ENCODE assay signal across 7 cellular contexts in the genomic region with DNA sequence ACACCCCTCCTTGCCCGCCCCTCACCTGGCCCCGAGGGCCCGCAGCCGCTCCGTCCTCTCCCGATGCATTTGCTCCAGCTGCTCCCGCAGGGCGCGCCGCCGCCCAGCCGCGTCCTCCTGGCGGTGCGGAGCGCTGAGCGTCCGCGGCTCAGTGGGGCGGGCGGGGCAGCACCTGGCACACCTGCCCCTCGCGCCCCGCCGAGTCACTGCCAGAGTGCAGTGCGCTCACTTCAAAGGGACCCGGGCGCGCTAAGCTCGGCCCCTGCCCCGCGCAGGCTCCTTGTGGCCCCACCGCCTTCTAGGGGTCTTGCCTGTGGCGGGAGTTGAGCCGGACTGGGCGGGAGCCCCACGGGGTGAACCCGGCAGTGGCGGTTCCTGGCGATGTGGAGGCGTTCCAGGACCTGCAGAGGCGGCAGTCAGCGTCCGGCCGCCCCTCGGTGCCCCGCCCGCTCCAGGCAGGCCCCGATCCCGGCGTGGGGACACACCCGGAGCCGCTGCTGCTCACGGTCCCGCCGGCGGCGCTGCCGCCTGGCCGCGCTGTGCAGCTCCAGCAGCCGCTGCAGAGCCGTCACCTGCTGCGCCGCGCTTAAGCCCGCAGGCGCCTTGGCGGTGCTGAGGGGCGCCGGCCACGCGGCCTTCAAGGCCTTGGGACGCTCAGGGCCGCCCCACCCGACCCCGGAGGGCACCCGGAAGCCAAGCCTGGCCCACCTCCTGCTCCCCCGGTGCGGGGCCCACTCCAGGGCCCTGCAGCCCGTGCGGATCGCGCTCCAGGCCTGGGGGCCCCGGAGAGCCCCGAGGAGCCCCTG. TPM values are rescaled to one million over a fixed set of nuclear protein-coding genes. Genes with fewer than 3 reads are reported as not detected.
DNase-seq lines count a peak whose midpoint lies in the region; ATAC-seq, FAIRE-seq and TF ChIP-seq lines count a peak whose summit lies in the region.

No MANE protein-coding gene starts in this region.

- no CpG with 5 or more reads among the region's 86 CpGs for WGBS in trophoblast cell (ENCODE audit: extremely low coverage, insufficient coverage, insufficient read length)

- H3K27ac ChIP-seq in cardiac muscle cell (no peak overlapping the region), trophoblast cell (ENCODE audit: low read depth, low read length) (no peak overlapping the region)

- no peaks in the 10 kb centered on the region for H3K9me3 ChIP-seq in cardiac muscle cell (ENCODE audit: low read depth)
- H3K9me3 ChIP-seq in trophoblast cell (ENCODE audit: insufficient read depth, low read depth, low read length) = no peaks in the 10 kb centered on the region

- no peaks in the 10 kb centered on the region for H3K79me2 ChIP-seq in trophoblast cell (ENCODE audit: control insufficient read depth, insufficient read depth, low read length, poor library complexity)

- H2BK120ac ChIP-seq in trophoblast cell (ENCODE audit: insufficient read depth, low read length, poor library complexity) = peak overlapping the region; percentile 49

- no peak for FAIRE-seq in HTR-8/SVneo (lab: Jason Lieb, UNC)

- H3K27me3 ChIP-seq in cardiac muscle cell (peaks cover 39% of the 10 kb centered on the region), trophoblast cell (ENCODE audit: insufficient read depth, low read length) (peaks cover 27% of the 10 kb centered on the region)

- no peaks in the 10 kb centered on the region for H3K36me3 ChIP-seq in cardiac muscle cell
- H3K36me3 ChIP-seq in trophoblast cell (ENCODE audit: control insufficient read depth in 1 of 2, insufficient read depth in 2 of 2, low read length in 2 of 2) = peaks cover 16 to 18% of the 10 kb centered on the region in 2 experiments

- no peak overlapping the region for H2AK5ac ChIP-seq in trophoblast cell (ENCODE audit: low read length)

- no peaks in the 10 kb centered on the region for H3K9me3 Mint-ChIP-seq in activated naive CD4-positive, alpha-beta T cell treated with anti-CD3 and anti-CD28 coated beads, Interleukin-2, amount 10 ng/mL, durations not matched to agents 7 days and 5 days

- H3K4me1 ChIP-seq in cardiac muscle cell (ENCODE audit: low read depth) = peaks cover 14% of the 10 kb centered on the region
- H3K4me1 ChIP-seq in trophoblast cell (ENCODE audit: control insufficient read depth in 1 of 2, insufficient read depth in 2 of 2, low read length in 2 of 2) = peaks cover 26 to 35% of the 10 kb centered on the region in 2 experiments

- H2BK12ac ChIP-seq in trophoblast cell (ENCODE audit: low read length) = no peak overlapping the region

- no peak overlapping the region for H2BK5ac ChIP-seq in trophoblast cell (ENCODE audit: low read depth, low read length, poor library complexity)

- no peak overlapping the region for H3K9ac ChIP-seq in trophoblast cell (ENCODE audit: low read length)

- peaks cover 53% of the 10 kb centered on the region for H3K27me3 Mint-ChIP-seq in activated naive CD4-positive, alpha-beta T cell treated with anti-CD3 and anti-CD28 coated beads, Interleukin-2, amount 10 ng/mL, durations not matched to agents 7 days and 5 days

- H2AFZ ChIP-seq in trophoblast cell (ENCODE audit: insufficient read depth, low read length, poor library complexity) = no peak overlapping the region

- CTCF ChIA-PET in activated naive CD4-positive, alpha-beta T cell treated with anti-CD3 and anti-CD28 coated beads, Interleukin-2, amount 10 ng/mL, durations not matched to agents 7 days and 5 days (lab: Charles Lee) = interaction anchor here (0.9 to 3.2 kb wide), 2 partner anchors 14 to 27 kb away, joined by 3 to 12 read pairs; no protein-coding TSS in a partner anchor

- H4K8ac ChIP-seq in trophoblast cell (ENCODE audit: low read depth, low read length) = peak overlapping the region; percentile 45

- DNase-seq in NCI-H774 (lab: John Stamatoyannopoulos, UW) = peak; percentile 36
- DNase-seq in activated naive CD4-positive, alpha-beta T cell treated with anti-CD3 and anti-CD28 coated beads, Interleukin-2, amount 10 ng/mL, durations not matched to agents 7 days and 5 days = peak; percentile 64
- peak; percentile 37 to 80 for DNase-seq in cardiac muscle cell (ENCODE audit: low read depth in 1 of 2, low spot score in 1 of 2)
- DNase-seq in trophoblast cell = peak; percentile 66 to 80
- no peak for DNase-seq in HTR-8/SVneo (ENCODE audit: insufficient read length, low spot score)

- H3K27ac Mint-ChIP-seq in activated naive CD4-positive, alpha-beta T cell treated with anti-CD3 and anti-CD28 coated beads, Interleukin-2, amount 10 ng/mL, durations not matched to agents 7 days and 5 days = no peak overlapping the region

- H3K18ac ChIP-seq in trophoblast cell (ENCODE audit: low read length) = no peak overlapping the region

- peaks cover 25% of the 10 kb centered on the region for H3K4me1 Mint-ChIP-seq in activated naive CD4-positive, alpha-beta T cell treated with anti-CD3 and anti-CD28 coated beads, Interleukin-2, amount 10 ng/mL, durations not matched to agents 7 days and 5 days

- no peak overlapping the region for H3K23ac ChIP-seq in trophoblast cell (ENCODE audit: low read length)

- peak; percentile 45 for ATAC-seq in HG02623 (IDR thresholded peaks at IDR 0.05; ENCODE audit: unreplicated experiment)

- H3K79me1 ChIP-seq in trophoblast cell (ENCODE audit: low read length) = peaks cover 15% of the 10 kb centered on the region

- H3K4me3 ChIP-seq in GM12875 (ENCODE audit: low read depth, low read length) (peak overlapping the region; percentile 46), cardiac muscle cell (peak overlapping the region; percentile 48), trophoblast cell (ENCODE audit: low read depth, low read length) (peak overlapping the region; percentile 66)

- peak overlapping the region; percentile 96 for H3K4me2 ChIP-seq in trophoblast cell (ENCODE audit: low read length)

- H3K14ac ChIP-seq in trophoblast cell (ENCODE audit: low read length) = no peak overlapping the region

- H4K91ac ChIP-seq in trophoblast cell (ENCODE audit: low read depth, low read length) = peak overlapping the region; percentile 41

- peak; percentile 27; the same call in 1 of the 2 replicates for TF ChIP-seq CTCF in GM12875 (IDR thresholded peaks at IDR 0.05; ENCODE audit: borderline replicate concordance, insufficient read depth, low read depth, low read length)
- no peak for TF ChIP-seq CTCF in cardiac muscle cell (IDR thresholded peaks at IDR 0.05; ENCODE audit: low read depth, low read length)

- no peak overlapping the region for H3K4ac ChIP-seq in trophoblast cell (ENCODE audit: low read depth, low read length)

- peak overlapping the region; percentile 52 for H3K4me3 Mint-ChIP-seq in activated naive CD4-positive, alpha-beta T cell treated with anti-CD3 and anti-CD28 coated beads, Interleukin-2, amount 10 ng/mL, durations not matched to agents 7 days and 5 days

- H3K36me3 Mint-ChIP-seq in activated naive CD4-positive, alpha-beta T cell treated with anti-CD3 and anti-CD28 coated beads, Interleukin-2, amount 10 ng/mL, durations not matched to agents 7 days and 5 days = peaks cover 12% of the 10 kb centered on the region

- peak overlapping the region; percentile 28 for H4K12ac ChIP-seq in trophoblast cell (ENCODE audit: low read depth, low read length)

RNA-seq across cellular contexts. Expression of gene ATP6V1F, which starts 6.7 kb away (rescaled TPM):
- total RNA-seq in cardiac muscle cell = 113 and 164 TPM in 2 replicates
- 284 and 330 TPM in 2 replicates for polyA plus RNA-seq in cardiac muscle cell
- polyA plus RNA-seq in trophoblast cell (2013) = 282 and 295 TPM in 2 replicates

RNA-seq across cellular contexts. Expression of gene FLNC, which starts 39.1 kb away (rescaled TPM):
- 500 and 516 TPM in 2 replicates for total RNA-seq in cardiac muscle cell
- polyA plus RNA-seq in cardiac muscle cell = 194 and 196 TPM in 2 replicates
- polyA plus RNA-seq in trophoblast cell (2013) = 81.4 and 85.6 TPM in 2 replicates

RNA-seq across cellular contexts. Expression of gene KCP, which starts 41.2 kb away (rescaled TPM):
- 0.49 and 1.2 TPM in 2 replicates for total RNA-seq in cardiac muscle cell
- 1.6 TPM in 2 replicates for polyA plus RNA-seq in cardiac muscle cell
- polyA plus RNA-seq in trophoblast cell (2013) = 0.41 and 0.42 TPM in 2 replicates
